ENCODE assay signal across 24 cellular contexts in genomic region chr4:150248181-150248580, GRCh38.
DNase-seq lines count a peak whose midpoint lies in the region; ATAC-seq, FAIRE-seq and TF ChIP-seq lines count a peak whose summit lies in the region.
"Had no signal": no experiment of that assay in that cellular context is flagged by ENCODE, and none has a peak within 500 bp of the region (broad histone marks: within the 10 kb centered on the region; RNA-seq: fewer than 3 reads in every experiment).

No MANE protein-coding gene starts in this region.

- no peak overlapping the region for H3K4me3 ChIP-seq in IMR-90 (ENCODE audit: insufficient read depth, low read depth, low read length)
- H3K4me3 ChIP-seq in astrocyte (ENCODE audit: insufficient read depth, low read depth, low read length), result no peak overlapping the region
- H3K4me3 ChIP-seq: body of pancreas, lower lobe of right lung, tibial nerve had no signal

- H3K4me1 Mint-ChIP-seq in astrocyte (ENCODE audit: low read depth, unreplicated experiment), result peaks cover 20% of the 10 kb centered on the region
- H3K4me1 Mint-ChIP-seq: activated naive CD8-positive, alpha-beta T cell treated with anti-CD3 and anti-CD28 coated beads, Interleukin-2, amount 10 ng/mL, durations not matched to agents 7 days and 5 days had no signal

- H3K9me1 ChIP-seq in IMR-90 (ENCODE audit: insufficient read depth, low read length), result peaks cover 3% of the 10 kb centered on the region; the same call in 1 of the 2 replicates

- FAIRE-seq in astrocyte (lab: Jason Lieb, UNC), result no peak

- H3K4me3 Mint-ChIP-seq in astrocyte (ENCODE audit: unreplicated experiment), result no peak overlapping the region
- H3K4me3 Mint-ChIP-seq: activated naive CD8-positive, alpha-beta T cell treated with anti-CD3 and anti-CD28 coated beads, Interleukin-2, amount 10 ng/mL, durations not matched to agents 7 days and 5 days; neural crest cell; stimulated activated naive CD8-positive, alpha-beta T cell treated with anti-CD3 and anti-CD28 coated beads, Interleukin-15, amount 100 ng/mL, for 72 hours had no signal

- peak; percentile 47 for ATAC-seq in IMR-90 (ENCODE audit: low read depth)
- ATAC-seq in GM19328 (IDR thresholded peaks at IDR 0.05; ENCODE audit: unreplicated experiment), result no peak
- ATAC-seq: body of pancreas; stimulated activated naive CD8-positive, alpha-beta T cell treated with anti-CD3 and anti-CD28 coated beads, Interleukin-15, amount 100 ng/mL, for 72 hours had no signal

- no peak overlapping the region; the same call in 1 of the 2 replicates for H2BK120ac ChIP-seq in IMR-90 (ENCODE audit: low read depth, low read length)

- TF ChIP-seq CTCF in IMR-90 (conservative IDR thresholded peaks at IDR 0.05; ENCODE audit: low read depth, low read length) (no peak), astrocyte (IDR thresholded peaks at IDR 0.05; ENCODE audit: insufficient read depth, low read depth, low read length) (no peak)

- H3K27ac ChIP-seq in IMR-90 (ENCODE audit: insufficient read depth, low read length) (no peak overlapping the region), astrocyte (ENCODE audit: low read depth, low read length) (no peak overlapping the region)
- H3K27ac ChIP-seq: body of pancreas, HL-60, lower lobe of right lung, tibial nerve had no signal

- no peak overlapping the region for H2BK5ac ChIP-seq in IMR-90 (ENCODE audit: low read depth, low read length, poor library complexity, severe bottlenecking)

- intact Hi-C loops in IMR-90 (cut with micrococcal nuclease), result no loop called here

- peaks cover 3 to 4% of the 10 kb centered on the region in 2 experiments; a peak in 1 of 4 replicates for H3K79me1 ChIP-seq in IMR-90 (ENCODE audit: low read depth in 1 of 2, low read length in 2 of 2)

- H4K8ac ChIP-seq in IMR-90 (ENCODE audit: low read depth in 2 of 2, low read length in 2 of 2), result no peak overlapping the region

- no peak overlapping the region for H3K56ac ChIP-seq in IMR-90 (ENCODE audit: extremely low read depth, insufficient read depth, low read length)

- H3K36me3 Mint-ChIP-seq in astrocyte (ENCODE audit: low read depth, unreplicated experiment), result peaks cover 10% of the 10 kb centered on the region
- H3K36me3 Mint-ChIP-seq: activated naive CD8-positive, alpha-beta T cell treated with anti-CD3 and anti-CD28 coated beads, Interleukin-2, amount 10 ng/mL, durations not matched to agents 7 days and 5 days had no signal

- H3K27me3 ChIP-seq in IMR-90 (ENCODE audit: control insufficient read depth, insufficient read depth, low read length) (no peaks in the 10 kb centered on the region), astrocyte (ENCODE audit: insufficient read depth, low read length) (no peaks in the 10 kb centered on the region)
- H3K27me3 ChIP-seq: body of pancreas, tibial nerve had no signal

- no peak overlapping the region for H2BK15ac ChIP-seq in IMR-90 (ENCODE audit: low read depth, low read length)

- no peak overlapping the region for H3K14ac ChIP-seq in IMR-90 (replicated peaks; ENCODE audit: low read depth, low read length)

- no peaks in the 10 kb centered on the region for H4K20me1 ChIP-seq in IMR-90 (ENCODE audit: insufficient read depth, low read length)
- H4K20me1 ChIP-seq in astrocyte (ENCODE audit: insufficient read depth, low read length), result no peaks in the 10 kb centered on the region

- H2AK5ac ChIP-seq in IMR-90 (ENCODE audit: low read depth, low read length), result no peak overlapping the region

- H3K36me3 ChIP-seq in IMR-90 (ENCODE audit: control insufficient read depth, insufficient read depth, low read length) (peaks cover 19% of the 10 kb centered on the region), astrocyte (ENCODE audit: insufficient read depth, low read length) (no peaks in the 10 kb centered on the region)

- H3K18ac ChIP-seq in IMR-90 (ENCODE audit: low read depth, low read length), result no peak overlapping the region

- dilution Hi-C loops in IMR-90 (cut with HindIII; ENCODE audit: low sequenced_read_pairs, unreplicated experiment), result no loop called here

- H3K27ac Mint-ChIP-seq in astrocyte (ENCODE audit: unreplicated experiment), result peak overlapping the region; percentile 12
- H3K27ac Mint-ChIP-seq: activated naive CD8-positive, alpha-beta T cell treated with anti-CD3 and anti-CD28 coated beads, Interleukin-2, amount 10 ng/mL, durations not matched to agents 7 days and 5 days; stimulated activated naive CD8-positive, alpha-beta T cell treated with anti-CD3 and anti-CD28 coated beads, Interleukin-15, amount 100 ng/mL, for 72 hours had no signal

- H2BK20ac ChIP-seq in IMR-90 (ENCODE audit: low read depth, low read length), result no peak overlapping the region

- TF ChIP-seq RAD21 in IMR-90 (IDR thresholded peaks at IDR 0.05; ENCODE audit: low read length), result no peak

- H3K4ac ChIP-seq in IMR-90 (ENCODE audit: low read depth, low read length), result no peak overlapping the region

- 54% methylated on average over 3 of the region's 4 CpGs; no CpG with 5 or more reads in 1 of the 2 experiments for WGBS in IMR-90 (ENCODE audit: extremely low coverage in 2 of 2, insufficient read length in 1 of 2), 2 experiments

- DNase-seq in EH (ENCODE audit: low read depth) (peak; percentile 46), IMR-90 (peak; percentile 40), astrocyte (ENCODE audit: low read depth) (peak; percentile 54), iris pigment epithelial cell (ENCODE audit: low read depth) (peak; percentile 31), midbrain (lab: John Stamatoyannopoulos, UW) (no peak), SHP77 (lab: John Stamatoyannopoulos, UW) (no peak)
- DNase-seq in activated CD4-positive, alpha-beta T cell treated with anti-CD3 and anti-CD28 coated beads, Interleukin-2, amount 50 U/mL, for 48 hours, result no peak
- DNase-seq: activated CD4-positive, alpha-beta T cell treated with anti-CD3 and anti-CD28 coated beads, Interleukin-2, amount 50 U/mL, for 1 hour; activated CD8-positive, alpha-beta memory T cell treated with anti-CD3 and anti-CD28 coated beads, Interleukin-2, amount 50 U/mL, for 4 hours; activated naive CD8-positive, alpha-beta T cell treated with anti-CD3 and anti-CD28 coated beads, Interleukin-2, amount 10 ng/mL, durations not matched to agents 7 days and 5 days; body of pancreas; EL; erythroblast; foreskin melanocyte; hypothalamus; lower lobe of right lung; NCI-H2081; NCI-H510A treated with DMSO at 0.1 percent for 48 hours; Right ventricle myocardium superior; stimulated activated naive CD8-positive, alpha-beta T cell treated with anti-CD3 and anti-CD28 coated beads, Interleukin-15, amount 100 ng/mL, for 72 hours had no signal

- in situ Hi-C loops in IMR-90 (cut with MboI; ENCODE audit: low sequenced_read_pairs), result loop anchor here (10.0 kb wide), 1 partner anchor 233 kb away; no protein-coding TSS in a partner anchor

- H4K5ac ChIP-seq in IMR-90 (ENCODE audit: low read depth, low read length), result no peak overlapping the region

- H3K9ac ChIP-seq in IMR-90 (ENCODE audit: low read depth, low read length) (no peak overlapping the region), astrocyte (ENCODE audit: low read length) (no peak overlapping the region)

- TF ChIP-seq POLR2A in IMR-90 (IDR thresholded peaks at IDR 0.05; ENCODE audit: low read depth, low read length), result no peak

- CTCF ChIA-PET in IMR-90 (lab: Yijun Ruan, JAX), result no interaction called here

- POLR2A ChIA-PET in IMR-90 (lab: Charles Lee; ENCODE audit: unreplicated experiment), result no interaction called here

- H3K27me3 Mint-ChIP-seq in astrocyte (ENCODE audit: low read depth, unreplicated experiment), result no peaks in the 10 kb centered on the region
- H3K27me3 Mint-ChIP-seq: stimulated activated naive CD8-positive, alpha-beta T cell treated with anti-CD3 and anti-CD28 coated beads, Interleukin-15, amount 100 ng/mL, for 72 hours had no signal

- H3K9me3 ChIP-seq in IMR-90 (ENCODE audit: control insufficient read depth, insufficient read depth, low read length) (no peaks in the 10 kb centered on the region), astrocyte (ENCODE audit: insufficient read depth, low read depth, low read length) (no peaks in the 10 kb centered on the region)
- H3K9me3 ChIP-seq: body of pancreas, lower lobe of right lung, tibial nerve had no signal

- no peak overlapping the region for H2AK9ac ChIP-seq in IMR-90 (replicated peaks; ENCODE audit: low read depth, low read length, poor library complexity)

- H3K79me2 ChIP-seq in astrocyte (ENCODE audit: insufficient read depth, low read length), result no peaks in the 10 kb centered on the region

- no peak overlapping the region for H3K4me2 ChIP-seq in IMR-90 (ENCODE audit: low read depth, low read length)
- no peak overlapping the region for H3K4me2 ChIP-seq in astrocyte (ENCODE audit: low read length)

- H2AFZ ChIP-seq in IMR-90 (replicated peaks; ENCODE audit: low read length, poor library complexity) (no peak overlapping the region), astrocyte (ENCODE audit: low read depth, low read length) (no peak overlapping the region)

- no peak overlapping the region for H4K91ac ChIP-seq in IMR-90 (ENCODE audit: insufficient read depth, low read depth, low read length)

- H3K9me3 Mint-ChIP-seq in astrocyte (ENCODE audit: unreplicated experiment), result no peaks in the 10 kb centered on the region
- H3K9me3 Mint-ChIP-seq: activated naive CD8-positive, alpha-beta T cell treated with anti-CD3 and anti-CD28 coated beads, Interleukin-2, amount 10 ng/mL, durations not matched to agents 7 days and 5 days; neural crest cell; stimulated activated naive CD8-positive, alpha-beta T cell treated with anti-CD3 and anti-CD28 coated beads, Interleukin-15, amount 100 ng/mL, for 72 hours had no signal

- no TSS peak for BruUV-seq in IMR-90 (replicated peaks; lab: Mats Ljungman, UMichigan)

- H3K4me1 ChIP-seq in IMR-90 (ENCODE audit: control insufficient read depth, insufficient read depth, low read length) (peaks cover 7% of the 10 kb centered on the region), astrocyte (ENCODE audit: insufficient read depth, low read length) (peaks cover 18% of the 10 kb centered on the region)
- H3K4me1 ChIP-seq: tibial nerve had no signal

- H3K23ac ChIP-seq in IMR-90 (ENCODE audit: low read depth, low read length), result no peak overlapping the region

TF ChIP-seq in IMR-90, 13 proteins besides CTCF, POLR2A, EP300 and RAD21 (continues in another document):
- TF ChIP-seq, protein P1, sequence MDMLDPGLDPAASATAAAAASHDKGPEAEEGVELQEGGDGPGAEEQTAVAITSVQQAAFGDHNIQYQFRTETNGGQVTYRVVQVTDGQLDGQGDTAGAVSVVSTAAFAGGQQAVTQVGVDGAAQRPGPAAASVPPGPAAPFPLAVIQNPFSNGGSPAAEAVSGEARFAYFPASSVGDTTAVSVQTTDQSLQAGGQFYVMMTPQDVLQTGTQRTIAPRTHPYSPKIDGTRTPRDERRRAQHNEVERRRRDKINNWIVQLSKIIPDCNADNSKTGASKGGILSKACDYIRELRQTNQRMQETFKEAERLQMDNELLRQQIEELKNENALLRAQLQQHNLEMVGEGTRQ (IDR thresholded peaks at IDR 0.05; ENCODE audit: low read depth, low read length), result no peak
- TF ChIP-seq MAZ (IDR thresholded peaks at IDR 0.05; ENCODE audit: borderline replicate concordance, low read depth, low read length), result no peak
- TF ChIP-seq BHLHE40 (IDR thresholded peaks at IDR 0.05; ENCODE audit: low read depth, low read length), result no peak
- TF ChIP-seq CHD1 (IDR thresholded peaks at IDR 0.05; ENCODE audit: low read depth, low read length), result no peak
- TF ChIP-seq RCOR1 (IDR thresholded peaks at IDR 0.05; ENCODE audit: insufficient replicate concordance, low read length), result no peak
- no peak for TF ChIP-seq RFX5 (IDR thresholded peaks at IDR 0.05; ENCODE audit: low read depth, low read length)

Comparison
In these comparisons a context has a peak if more than half of its experiments do, and no peak if none do; other contexts are left out.
1. DNase-seq: peak in EH (single experiment), IMR-90 (single experiment), astrocyte (single experiment) and iris pigment epithelial cell (single experiment); none in midbrain (single experiment), activated CD4-positive, alpha-beta T cell treated with anti-CD3 and anti-CD28 coated beads, Interleukin-2, amount 50 U/mL, for 48 hours (0 of 2) and SHP77 (0 of 2).